ENCODE assay signal across 8 cellular contexts in the genomic region with DNA sequence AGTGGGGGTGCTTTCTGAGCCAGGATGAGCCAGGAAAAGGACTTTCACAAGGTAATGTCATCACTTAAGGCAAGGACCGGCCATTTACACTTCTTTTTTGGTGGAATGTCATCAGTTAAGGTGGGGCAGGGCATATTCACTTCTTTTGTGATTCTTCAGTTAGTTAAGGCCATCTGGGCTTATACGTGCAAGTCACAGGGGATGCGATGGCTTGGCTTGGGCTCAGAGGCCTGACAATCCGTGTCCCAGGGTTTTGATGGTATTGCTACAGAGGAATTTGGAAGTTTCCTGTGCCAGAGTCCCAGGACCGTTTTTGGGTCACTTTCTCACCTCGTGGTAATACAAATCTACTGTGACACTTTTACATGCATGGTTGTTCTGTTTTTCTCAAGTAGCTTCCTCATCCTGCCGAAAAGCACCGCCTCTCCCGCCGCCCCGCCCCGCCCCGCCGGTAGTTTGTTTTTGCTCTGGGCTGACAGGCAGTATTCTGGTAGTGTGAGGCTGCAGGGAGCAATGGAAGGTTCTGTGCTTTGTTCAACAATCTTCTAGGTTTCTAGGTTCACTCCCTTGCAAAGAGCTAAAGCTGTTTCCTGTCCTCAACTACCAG.
DNase-seq lines count a peak whose midpoint lies in the region; ATAC-seq and TF ChIP-seq lines count a peak whose summit lies in the region.
"Not testable (repeated sequence)": the region's sequence is repeated elsewhere in the genome, so short reads cannot be mapped to it uniquely, and the experiment has no call there.

No MANE protein-coding gene starts in this region.

- intact Hi-C loops in Panc1 (cut with micrococcal nuclease; ENCODE audit: unreplicated experiment); right lobe of liver (cut with DNase I): not testable (repeated sequence)

- not testable (repeated sequence) for H3K27me3 ChIP-seq in Panc1 (ENCODE audit: control insufficient read depth, insufficient read depth, low read length); right lobe of liver

- CTCF ChIA-PET in Panc1 (lab: Charles Lee) = interaction anchor here (0.6 kb wide), 1 partner anchor 332 kb away, joined by 3 read pairs; no protein-coding TSS in a partner anchor
- CTCF ChIA-PET in activated CD8-positive, alpha-beta T cell treated with anti-CD3 and anti-CD28 coated beads, Interleukin-2, amount 10 ng/mL, durations not matched to agents 7 days and 5 days (lab: Charles Lee) = not testable (repeated sequence)

- not testable (repeated sequence) for H3K27me3 Mint-ChIP-seq in activated CD8-positive, alpha-beta T cell treated with anti-CD3 and anti-CD28 coated beads, Interleukin-2, amount 10 ng/mL, durations not matched to agents 7 days and 5 days (ENCODE audit: low read depth)

- H3K36me3 Mint-ChIP-seq in activated CD8-positive, alpha-beta T cell treated with anti-CD3 and anti-CD28 coated beads, Interleukin-2, amount 10 ng/mL, durations not matched to agents 7 days and 5 days (ENCODE audit: low read depth) = peaks cover 18% of the 10 kb centered on the region

- peaks cover 37% of the 10 kb centered on the region for H3K4me1 Mint-ChIP-seq in activated CD8-positive, alpha-beta T cell treated with anti-CD3 and anti-CD28 coated beads, Interleukin-2, amount 10 ng/mL, durations not matched to agents 7 days and 5 days (ENCODE audit: low read depth)

- not testable (repeated sequence) for H3K4me1 ChIP-seq in Panc1 (ENCODE audit: control insufficient read depth, insufficient read depth, low read length)
- peaks cover 0 to 22% (median 0%) of the 10 kb centered on the region in 4 donors for H3K4me1 ChIP-seq in right lobe of liver

- not testable (repeated sequence) for TF ChIP-seq POLR2A in right lobe of liver (IDR thresholded peaks at IDR 0.05)

- H3K27ac ChIP-seq in Panc1 (ENCODE audit: low read length); right lobe of liver: not testable (repeated sequence)

- not testable (repeated sequence) for H3K9me3 ChIP-seq in Panc1 (ENCODE audit: control insufficient read depth, insufficient read depth, low read depth, low read length); right lobe of liver

- BruUV-seq in Panc1 (replicated peaks; lab: Mats Ljungman, UMichigan) = not testable (repeated sequence)

- not testable (repeated sequence) for H3K4me3 ChIP-seq in Panc1 (ENCODE audit: low read depth in 2 of 2, low read length in 2 of 2); right lobe of liver

- 39% methylated on average over 11 of the region's 14 CpGs for WGBS in right lobe of liver (ENCODE audit: insufficient coverage, low coverage, low lambda C conversion rate, missing lambda C conversion rate)

- H3K9me3 Mint-ChIP-seq in activated CD8-positive, alpha-beta T cell treated with anti-CD3 and anti-CD28 coated beads, Interleukin-2, amount 10 ng/mL, durations not matched to agents 7 days and 5 days (ENCODE audit: insufficient read depth) = not testable (repeated sequence)

- peak overlapping the region; percentile 76 for H3K27ac Mint-ChIP-seq in activated CD8-positive, alpha-beta T cell treated with anti-CD3 and anti-CD28 coated beads, Interleukin-2, amount 10 ng/mL, durations not matched to agents 7 days and 5 days

- peak; percentile 95 for ATAC-seq in GM19455 (IDR thresholded peaks at IDR 0.05; ENCODE audit: unreplicated experiment)
- peak; percentile 93 for ATAC-seq in HG03095 (IDR thresholded peaks at IDR 0.05; ENCODE audit: unreplicated experiment)
- ATAC-seq in Panc1 = peak; percentile 66
- ATAC-seq in activated CD8-positive, alpha-beta T cell treated with anti-CD3 and anti-CD28 coated beads, Interleukin-2, amount 10 ng/mL, durations not matched to agents 7 days and 5 days = peak; percentile 95
- peak; percentile 53 to 63 (median 58) for ATAC-seq in right lobe of liver

- in situ Hi-C loops in Caki2 (cut with HindIII; ENCODE audit: low pct_unique_long_range_greater_than_20kb, low sequenced_read_pairs); Panc1 (cut with HindIII; ENCODE audit: low pct_unique_long_range_greater_than_20kb, low sequenced_read_pairs): not testable (repeated sequence)

- DNase-seq in Caki2 (ENCODE audit: low read depth) (peak; percentile 62), right lobe of liver (peak in 2 of 3 donors; percentile 54 to 62)
- not testable (repeated sequence) for DNase-seq in Panc1 (ENCODE audit: low read depth, low spot score)
- peak; percentile 43 for DNase-seq in activated CD8-positive, alpha-beta T cell treated with anti-CD3 and anti-CD28 coated beads, Interleukin-2, amount 10 ng/mL, durations not matched to agents 7 days and 5 days
- DNase-seq in effector CD8-positive, alpha-beta T cell (lab: John Stamatoyannopoulos, UW) = peak; percentile 12
- peak; percentile 54 to 56 for DNase-seq in stimulated activated CD4-positive, alpha-beta T cell treated with anti-CD3 and anti-CD28 coated beads, Interleukin-4, amount 100 ng/mL, for 4 hours

- H3K4me3 Mint-ChIP-seq in activated CD8-positive, alpha-beta T cell treated with anti-CD3 and anti-CD28 coated beads, Interleukin-2, amount 10 ng/mL, durations not matched to agents 7 days and 5 days = not testable (repeated sequence)

- POLR2A ChIA-PET in Panc1 (lab: Charles Lee) = not testable (repeated sequence)
- POLR2A ChIA-PET in activated CD8-positive, alpha-beta T cell treated with anti-CD3 and anti-CD28 coated beads, Interleukin-2, amount 10 ng/mL, durations not matched to agents 7 days and 5 days (lab: Charles Lee) = interaction anchor here (0.8 kb wide), 1 partner anchor 8 kb away, joined by 4 read pairs; no protein-coding TSS in a partner anchor

- not testable (repeated sequence) for TF ChIP-seq CTCF in Panc1 (IDR thresholded peaks at IDR 0.05); right lobe of liver (IDR thresholded peaks at IDR 0.05)

- not testable (repeated sequence) for H3K36me3 ChIP-seq in Panc1 (ENCODE audit: control insufficient read depth, insufficient read depth, low read length); right lobe of liver
